In the genomic region with DNA sequence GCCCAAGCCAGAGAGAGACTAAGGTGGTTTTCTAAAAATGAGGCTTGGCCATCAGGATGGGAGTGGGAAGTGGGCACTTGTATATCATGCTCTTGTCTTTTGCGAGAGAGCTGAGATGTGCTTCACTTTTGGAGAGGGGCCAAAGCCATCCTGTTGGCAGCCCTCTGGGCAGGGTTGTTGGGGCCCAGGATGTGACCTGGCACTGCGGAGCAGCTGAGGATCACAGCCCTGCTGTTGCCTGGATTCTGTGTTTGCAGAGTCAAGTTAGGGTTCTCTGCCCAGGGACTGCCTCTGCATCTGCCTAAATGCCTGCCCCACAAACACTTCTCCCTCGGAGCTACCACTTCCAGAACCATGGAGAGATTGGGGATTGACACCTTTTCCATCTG, we compare ENCODE assay signal across 21 cellular contexts.
DNase-seq lines count a peak whose midpoint lies in the region; ATAC-seq lines count a peak whose summit lies in the region.
"Had no signal": no experiment of that assay in that cellular context is flagged by ENCODE, and none has a peak within 500 bp of the region (broad histone marks: within the 10 kb centered on the region; RNA-seq: fewer than 3 reads in every experiment).

No MANE protein-coding gene starts in this region.

- no peaks in the 10 kb centered on the region for H3K27me3 Mint-ChIP-seq in T-helper 17 cell
- H3K27me3 Mint-ChIP-seq: activated CD4-positive, alpha-beta memory T cell treated with anti-CD3 and anti-CD28 coated beads for 36 hours; naive thymus-derived CD8-positive, alpha-beta T cell had no signal

- no peak overlapping the region for H3K4me3 Mint-ChIP-seq in T-helper 17 cell
- H3K4me3 Mint-ChIP-seq: activated CD4-positive, alpha-beta memory T cell treated with anti-CD3 and anti-CD28 coated beads for 36 hours; mesothelial cell of epicardium; naive thymus-derived CD8-positive, alpha-beta T cell had no signal

- H3K36me3 Mint-ChIP-seq in T-helper 17 cell (ENCODE audit: low read depth): no peaks in the 10 kb centered on the region
- H3K36me3 Mint-ChIP-seq: activated CD4-positive, alpha-beta memory T cell treated with anti-CD3 and anti-CD28 coated beads for 36 hours had no signal

- H3K4me1 Mint-ChIP-seq in T-helper 17 cell: peaks cover 5% of the 10 kb centered on the region
- H3K4me1 Mint-ChIP-seq: mesothelial cell of epicardium had no signal

- ATAC-seq in T-helper 17 cell (no peak), left ventricle myocardium superior (peak; percentile 85), GM18858 (IDR thresholded peaks at IDR 0.05; ENCODE audit: unreplicated experiment) (no peak)
- ATAC-seq: left lung; naive thymus-derived CD8-positive, alpha-beta T cell; sciatic nerve had no signal

- no peaks in the 10 kb centered on the region for H3K9me3 ChIP-seq in T-helper 17 cell (ENCODE audit: control insufficient read depth, low read length, poor library complexity, severe bottlenecking)
- H3K9me3 ChIP-seq: left lung, ovary, upper lobe of left lung had no signal

- H3K27ac Mint-ChIP-seq in T-helper 17 cell: peak overlapping the region; percentile 27
- H3K27ac Mint-ChIP-seq: activated CD4-positive, alpha-beta memory T cell treated with anti-CD3 and anti-CD28 coated beads for 36 hours; mesothelial cell of epicardium had no signal

- DNase-seq in NCI-H2196 (lab: John Stamatoyannopoulos, UW; ENCODE audit: unreplicated experiment): peak; percentile 19
- DNase-seq in NCI-H2196 treated with DMSO at 0.1 percent for 48 hours (lab: John Stamatoyannopoulos, UW; ENCODE audit: unreplicated experiment): no peak
- peak; percentile 27 for DNase-seq in NCI-H1694 (lab: John Stamatoyannopoulos, UW)
- no peak for DNase-seq in T-helper 17 cell
- peak; percentile 61 for DNase-seq in left ventricle myocardium superior
- no peak for DNase-seq in GF-D8 (lab: John Stamatoyannopoulos, UW)
- DNase-seq in 8988T: no peak
- DNase-seq: activated CD4-positive, alpha-beta memory T cell treated with anti-CD3 and anti-CD28 coated beads for 36 hours; activated effector memory CD4-positive, alpha-beta T cell treated with anti-CD3 and anti-CD28 coated beads, Interleukin-2, amount 50 U/mL, for 16 hours; activated T-cell treated with anti-CD3 and anti-CD28 coated beads for 4 hours; DMS53; GM23248; naive thymus-derived CD8-positive, alpha-beta T cell; NCI-H524 treated with DMSO at 0.1 percent for 48 hours; ovary; T-helper 9 cell; upper lobe of left lung had no signal

- intact Hi-C loops in left ventricle myocardium superior (cut with micrococcal nuclease): no loop called here

Comparison
In these comparisons a context has a peak if more than half of its experiments do, and no peak if none do; other contexts are left out.
1. DNase-seq: peak in NCI-H2196 (single experiment), NCI-H1694 (single experiment) and left ventricle myocardium superior (single experiment); none in NCI-H2196 treated with DMSO at 0.1 percent for 48 hours (single experiment), T-helper 17 cell (0 of 3), GF-D8 (single experiment) and 8988T (single experiment).